ENCODE assay signal across 28 cellular contexts in the genomic region with DNA sequence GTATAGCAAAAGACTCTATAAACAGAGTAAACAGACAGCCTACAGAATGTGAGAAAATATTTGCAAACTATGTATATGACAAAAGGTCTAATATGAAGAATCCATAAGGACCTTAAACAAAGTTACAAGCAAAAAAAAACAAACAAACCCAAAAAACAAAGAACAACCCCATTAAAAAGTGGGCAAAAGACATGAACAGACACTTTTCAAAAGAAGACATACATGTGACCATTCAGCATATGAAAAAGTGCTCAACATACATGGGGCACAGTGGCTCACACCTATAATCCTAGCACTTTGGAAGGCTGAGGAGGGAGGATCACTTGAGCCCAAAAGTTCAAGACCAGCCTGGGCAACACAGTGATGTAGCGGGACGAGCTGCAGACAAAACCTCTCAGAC. TPM values are rescaled to one million over a fixed set of nuclear protein-coding genes. Genes with fewer than 3 reads are reported as not detected.
A peak's percentile ranks its signal among the peaks of the same experiment; 100 is the strongest.
DNase-seq lines count a peak whose midpoint lies in the region; ATAC-seq, FAIRE-seq and TF ChIP-seq lines count a peak whose summit lies in the region.
"Had no signal": no experiment of that assay in that cellular context is flagged by ENCODE, and none has a peak within 500 bp of the region (broad histone marks: within the 10 kb centered on the region; RNA-seq: fewer than 3 reads in every experiment).

No MANE protein-coding gene starts in this region.

- no peak overlapping the region for H3K4me3 Mint-ChIP-seq in memory B cell
- H3K4me3 Mint-ChIP-seq: CD8-positive, alpha-beta T cell had no signal

- TF ChIP-seq POLR2A in HepG2 (IDR thresholded peaks at IDR 0.05; ENCODE audit: insufficient read depth in 1 of 2, low read depth in 2 of 2, low read length in 2 of 2) = no peak

- TF ChIP-seq EP300 in HepG2 (IDR thresholded peaks at IDR 0.05; ENCODE audit: low read depth in 2 of 2, low read length in 2 of 2) (no peak), HepG2 (CRISPR knock-in tag; IDR thresholded peaks at IDR 0.05; ENCODE audit: borderline replicate concordance) (no peak)

- ATAC-seq in memory B cell (ENCODE audit: low read depth) = no peak
- no peak for ATAC-seq in GM21515 (IDR thresholded peaks at IDR 0.05; ENCODE audit: unreplicated experiment)
- ATAC-seq in HepG2 = no peak
- ATAC-seq: A549; CD8-positive, alpha-beta T cell; HCT116; K562; SK-N-SH treated with all-trans-retinoic acid at 6 μM for 48 hours had no signal

- H4K20me1 ChIP-seq in MM.1S (ENCODE audit: insufficient read depth, low read length) (no peaks in the 10 kb centered on the region), HepG2 (ENCODE audit: insufficient read depth, low read length) (no peaks in the 10 kb centered on the region)

- WGBS in HepG2 (ENCODE audit: low lambda C conversion rate) = 5% methylated on average over 2 of the region's 2 CpGs

- H3K9me3 Mint-ChIP-seq in memory B cell = peaks cover 6% of the 10 kb centered on the region

- H3K79me2 ChIP-seq in MM.1S (ENCODE audit: low read length) (no peaks in the 10 kb centered on the region), HepG2 (ENCODE audit: insufficient read depth, low read length) (no peaks in the 10 kb centered on the region)

- TF ChIP-seq RAD21 in HepG2 (CRISPR knock-in tag; IDR thresholded peaks at IDR 0.05) = no peak

- H3K4me1 ChIP-seq in MM.1S (ENCODE audit: low read length) (no peaks in the 10 kb centered on the region; the same call in 1 of the 2 replicates), HepG2 (ENCODE audit: insufficient read depth, low read length) (no peaks in the 10 kb centered on the region; the same call in 1 of the 2 replicates)
- H3K4me1 ChIP-seq: A549, Caco-2 had no signal

- H2AFZ ChIP-seq in MM.1S (ENCODE audit: low read length) (no peak overlapping the region), HepG2 (ENCODE audit: low read length) (no peak overlapping the region)

- POLR2A ChIA-PET in HepG2 (lab: Yijun Ruan, JAX) = no interaction called here

- H3K27me3 ChIP-seq in MM.1S (replicated peaks; ENCODE audit: insufficient read depth, low read length) (no peaks in the 10 kb centered on the region), HepG2 (ENCODE audit: control insufficient read depth in 1 of 2, insufficient read depth in 2 of 2, low read length in 2 of 2) (peaks cover 0 to 6% of the 10 kb centered on the region in 2 experiments; a peak in 1 of 5 replicates)

- H3K4me1 Mint-ChIP-seq in memory B cell = peaks cover 8% of the 10 kb centered on the region

- no peak for TF ChIP-seq CTCF in MM.1S (IDR thresholded peaks at IDR 0.05; ENCODE audit: low read length)
- no peak for TF ChIP-seq CTCF in HepG2 (CRISPR knock-in tag; IDR thresholded peaks at IDR 0.05)

- in situ Hi-C loops in HepG2 (cut with HindIII; ENCODE audit: extremely low pct_ligation_motif_present, low pct_unique_long_range_greater_than_20kb) = no loop called here

- H3K4me2 ChIP-seq in MM.1S (ENCODE audit: low read depth, low read length) (peak overlapping the region; percentile 17; the same call in 1 of the 2 replicates), HepG2 (ENCODE audit: low read depth, low read length) (no peak overlapping the region)
- H3K4me2 ChIP-seq: A549 had no signal

- no peaks in the 10 kb centered on the region for H3K27me3 Mint-ChIP-seq in memory B cell

- H3K4me3 ChIP-seq in MM.1S (ENCODE audit: low read length) = no peak overlapping the region
- H3K4me3 ChIP-seq in HepG2 (replicated peaks in 1 of 3; ENCODE audit: insufficient read depth in 1 of 3, low read depth in 2 of 3, low read length in 3 of 3) = no peak overlapping the region
- H3K4me3 ChIP-seq: A549, K562 had no signal

- intact Hi-C loops in HepG2 (cut with micrococcal nuclease; ENCODE audit: unreplicated experiment) = no loop called here

- FAIRE-seq in GM19239 (lab: Jason Lieb, UNC) (peak; percentile 48), HepG2 (lab: Jason Lieb, UNC) (no peak)
- FAIRE-seq: GM12892, K562, RCC 7860 had no signal

- H3K9me3 ChIP-seq in MM.1S (replicated peaks; ENCODE audit: insufficient read depth, low read length) (no peaks in the 10 kb centered on the region), HepG2 (ENCODE audit: low read length) (no peaks in the 10 kb centered on the region)
- H3K9me3 ChIP-seq: A549 had no signal

- no peaks in the 10 kb centered on the region for H3K9me2 ChIP-seq in MM.1S (replicated peaks; ENCODE audit: insufficient read depth, low read length)

- no TSS peak for BruUV-seq in HepG2 (replicated peaks; lab: Mats Ljungman, UMichigan)

- no peaks in the 10 kb centered on the region for H3F3A ChIP-seq in MM.1S (ENCODE audit: insufficient read depth, low read length)

- H3K36me3 ChIP-seq in MM.1S (replicated peaks; ENCODE audit: insufficient read depth, low read length) (no peaks in the 10 kb centered on the region), HepG2 (replicated peaks in 1 of 2; ENCODE audit: control insufficient read depth in 1 of 2, insufficient read depth in 2 of 2, low read length in 2 of 2) (no peaks in the 10 kb centered on the region)

- H3K27ac Mint-ChIP-seq in memory B cell = peak overlapping the region; percentile 82
- H3K27ac Mint-ChIP-seq: CD8-positive, alpha-beta T cell had no signal

- no peak for DNase-seq in GM19239 (ENCODE audit: insufficient read length, low spot score)
- no peak for DNase-seq in MM.1S
- DNase-seq in memory B cell (ENCODE audit: low spot score in 2 of 2) = no peak
- DNase-seq in HuH-7.5 (ENCODE audit: low spot score) = no peak
- no peak for DNase-seq in T1000 (lab: John Stamatoyannopoulos, UW)
- no peak for DNase-seq in HepG2 (ENCODE audit: low spot score)
- DNase-seq: Caco-2; CD8-positive, alpha-beta T cell; DMS 273 treated with DMSO at 0.1 percent for 48 hours; DMS79; GF-D8; Kasumi-1; NCI-H2029 treated with DMSO at 0.1 percent for 48 hours; NCI-H2227 treated with DMSO at 0.1 percent for 48 hours; NCI-H510A; NCI-H69; T-helper 2 cell had no signal

- no peak overlapping the region for H3K9ac ChIP-seq in MM.1S (ENCODE audit: low read length)
- H3K9ac ChIP-seq in HepG2 (ENCODE audit: insufficient read depth, low read depth, low read length) = no peak overlapping the region

- H3K36me3 Mint-ChIP-seq in memory B cell = no peaks in the 10 kb centered on the region
- H3K36me3 Mint-ChIP-seq: CD8-positive, alpha-beta T cell had no signal

- H3K27ac ChIP-seq in MM.1S (ENCODE audit: low read length) (peak overlapping the region; percentile 20; the same call in 1 of the 2 replicates), HepG2 (ENCODE audit: extremely low read length, insufficient read depth, low read length) (no peak overlapping the region)
- H3K27ac ChIP-seq: A549, C4-2B, HL-60 had no signal

- CTCF ChIA-PET in HepG2 (lab: Yijun Ruan, JAX; ENCODE audit: low intra/inter-chr PET ratio, low total read pairs) = no interaction called here

TF ChIP-seq in HepG2, 621 proteins besides CTCF, POLR2A, EP300 and RAD21 (continues in another document):
- TF ChIP-seq FOXJ3 (CRISPR knock-in tag; IDR thresholded peaks at IDR 0.05; ENCODE audit: borderline replicate concordance) = no peak

RNA-seq across cellular contexts. Expression of gene OR2B11, which starts 17.9 kb away (rescaled TPM):
- not detected in 2 replicates for total RNA-seq in HepG2 (2016; rRNA removed; fragmentation: Illumina TruSeq; extraction: Trizol)
- not detected in 2 replicates for total RNA-seq in HepG2 (2016; cell fraction: cytosol; rRNA removed; fragmentation: Illumina TruSeq; extraction: Trizol; ENCODE audit: low read depth)
- not detected in 2 replicates for total RNA-seq in HepG2 (2016; cell fraction: insoluble cytoplasmic fraction; rRNA removed; fragmentation: Illumina TruSeq; extraction: Trizol)
- total RNA-seq in HepG2 (2016; cell fraction: membrane; rRNA removed; fragmentation: Illumina TruSeq; extraction: Trizol) = not detected in 2 replicates
- total RNA-seq in HepG2 (2016; cell fraction: nucleus; rRNA removed; fragmentation: Illumina TruSeq; extraction: Trizol) = not detected in 2 replicates
- not detected in 2 replicates for polyA plus RNA-seq in HepG2 (2011; rRNA removed)
- polyA plus RNA-seq in HepG2 (2011; cell fraction: cytosol; rRNA removed) = not detected in 2 replicates
- not detected in 2 replicates for polyA plus RNA-seq in HepG2 (2011; cell fraction: nucleus; rRNA removed)
- not detected in 2 replicates for polyA plus RNA-seq in HepG2 (2012)
- polyA plus RNA-seq in HepG2 (2016; cell fraction: cytosol; fragmentation: Illumina TruSeq; extraction: Trizol; ENCODE audit: low read depth) = not detected in 2 replicates
- polyA plus RNA-seq in HepG2 (2016; cell fraction: insoluble cytoplasmic fraction; fragmentation: Illumina TruSeq; extraction: Trizol; ENCODE audit: low read depth) = not detected in 2 replicates
- not detected in 2 replicates for polyA plus RNA-seq in HepG2 (2016; cell fraction: membrane; fragmentation: Illumina TruSeq; extraction: Trizol; ENCODE audit: low read depth)
- not detected in 2 replicates for polyA plus RNA-seq in HepG2 (2016; cell fraction: nucleus; fragmentation: Illumina TruSeq; extraction: Trizol; ENCODE audit: insufficient read depth, low read depth)
- polyA minus RNA-seq in HepG2 (2011; rRNA and poly(A)+ RNA removed; ENCODE audit: low replicate concordance) = not detected in 2 replicates
- polyA minus RNA-seq in HepG2 (2011; cell fraction: cytosol; rRNA and poly(A)+ RNA removed) = not detected in 2 replicates
- not detected in 2 replicates for polyA minus RNA-seq in HepG2 (2011; cell fraction: nucleus; rRNA and poly(A)+ RNA removed)
- total RNA-seq: Caco-2; CD8-positive, alpha-beta T cell; H4; K562; M059J had no signal
- polyA plus RNA-seq: A549, K562 had no signal

RNA-seq across cellular contexts. Expression of gene NLRP3, which starts 59.8 kb away (rescaled TPM):
- total RNA-seq in HepG2 (2016; rRNA removed; fragmentation: Illumina TruSeq; extraction: Trizol) = not detected in 2 replicates
- total RNA-seq in HepG2 (2016; cell fraction: cytosol; rRNA removed; fragmentation: Illumina TruSeq; extraction: Trizol; ENCODE audit: low read depth) = not detected in 2 replicates
- not detected in 2 replicates for total RNA-seq in HepG2 (2016; cell fraction: insoluble cytoplasmic fraction; rRNA removed; fragmentation: Illumina TruSeq; extraction: Trizol)
- total RNA-seq in HepG2 (2016; cell fraction: membrane; rRNA removed; fragmentation: Illumina TruSeq; extraction: Trizol) = not detected in 2 replicates
- not detected in 2 replicates for total RNA-seq in HepG2 (2016; cell fraction: nucleus; rRNA removed; fragmentation: Illumina TruSeq; extraction: Trizol)
- not detected in 2 replicates for polyA plus RNA-seq in HepG2 (2011; rRNA removed)
- polyA plus RNA-seq in HepG2 (2011; cell fraction: cytosol; rRNA removed) = 0.01 TPM in 1 of 2 replicates, not detected in the other
- not detected in 2 replicates for polyA plus RNA-seq in HepG2 (2011; cell fraction: nucleus; rRNA removed)
- polyA plus RNA-seq in HepG2 (2012) = not detected in 2 replicates
- not detected in 2 replicates for polyA plus RNA-seq in HepG2 (2016; cell fraction: cytosol; fragmentation: Illumina TruSeq; extraction: Trizol; ENCODE audit: low read depth)
- not detected in 2 replicates for polyA plus RNA-seq in HepG2 (2016; cell fraction: insoluble cytoplasmic fraction; fragmentation: Illumina TruSeq; extraction: Trizol; ENCODE audit: low read depth)
- not detected in 2 replicates for polyA plus RNA-seq in HepG2 (2016; cell fraction: membrane; fragmentation: Illumina TruSeq; extraction: Trizol; ENCODE audit: low read depth)
- not detected in 2 replicates for polyA plus RNA-seq in HepG2 (2016; cell fraction: nucleus; fragmentation: Illumina TruSeq; extraction: Trizol; ENCODE audit: insufficient read depth, low read depth)
- not detected in 2 replicates for polyA minus RNA-seq in HepG2 (2011; rRNA and poly(A)+ RNA removed; ENCODE audit: low replicate concordance)
- not detected in 2 replicates for polyA minus RNA-seq in HepG2 (2011; cell fraction: cytosol; rRNA and poly(A)+ RNA removed)
- not detected in 2 replicates for polyA minus RNA-seq in HepG2 (2011; cell fraction: nucleus; rRNA and poly(A)+ RNA removed)
- total RNA-seq: Caco-2, K562 had no signal
- polyA plus RNA-seq: A549, K562 had no signal
